Comparison of ENCODE assay signal across 1 cellular context in genomic region chr6:79949235-79949634, GRCh38.
TF ChIP-seq lines count a peak whose summit lies in the region.

No MANE protein-coding gene starts in this region.

TF ChIP-seq in HCT116, 20 proteins besides CTCF, POLR2A, EP300 and RAD21 (continued from another document):
- TF ChIP-seq YY1 (IDR thresholded peaks at IDR 0.05; ENCODE audit: extremely low read depth, insufficient replicate concordance, low read depth, low read length), result peak; percentile 40
- TF ChIP-seq ZFX (IDR thresholded peaks at IDR 0.05), result no peak
- peak; percentile 17; the same call in 1 of the 2 replicates for TF ChIP-seq CBX3 (IDR thresholded peaks at IDR 0.05; ENCODE audit: low read depth)
